Comparison of ENCODE assay signal across 1 cellular context in genomic region chr14:88683119-88683518, GRCh38.
TF ChIP-seq lines count a peak whose summit lies in the region.

No MANE protein-coding gene starts in this region.

TF ChIP-seq in GM23338, 12 proteins besides CTCF, POLR2A, EP300 and RAD21 (continued from another document):
- no peak for TF ChIP-seq ZNF462 (CRISPR knock-in tag; IDR thresholded peaks at IDR 0.05)
- no peak for TF ChIP-seq POLR2AphosphoS5 (IDR thresholded peaks at IDR 0.05; ENCODE audit: low read depth)
- no peak for TF ChIP-seq STAT1 (IDR thresholded peaks at IDR 0.05; ENCODE audit: unreplicated experiment)
- no peak for TF ChIP-seq REST (IDR thresholded peaks at IDR 0.05; ENCODE audit: unreplicated experiment)
- no peak for TF ChIP-seq NANOG (IDR thresholded peaks at IDR 0.05; ENCODE audit: borderline replicate concordance)
- no peak for TF ChIP-seq CREB1 (CRISPR knock-in tag; IDR thresholded peaks at IDR 0.05; ENCODE audit: low read depth)
TF ChIP-seq in GM23338: peak in this region for 0.
